ENCODE assay signal across 9 cellular contexts in genomic region chr18:78411539-78411938, GRCh38.
"Had no signal": no experiment of that assay in that cellular context is flagged by ENCODE, and none has a peak within 500 bp of the region (broad histone marks: within the 10 kb centered on the region; RNA-seq: fewer than 3 reads in every experiment).

No MANE protein-coding gene starts in this region.

- H3K9ac ChIP-seq: GM23248 had no signal

- H3K36me3 ChIP-seq: HAP-1 had no signal

- H3K27ac ChIP-seq: GM23248 had no signal

- H2AFZ ChIP-seq: GM23248, GM23338 had no signal

- H3K4me3 ChIP-seq: GM23248, GM23338, HAP-1 had no signal

- FAIRE-seq: H54 had no signal

- H3K9me3 ChIP-seq: HAP-1 had no signal

- H3K4me1 ChIP-seq: HAP-1 had no signal

- H3K4me2 ChIP-seq: GM23338 had no signal

- DNase-seq: GM23248, GOT3, H7, H9, HCEC 1CT, HFFc6 had no signal
